Comparison of ENCODE assay signal across 11 cellular contexts in the genomic region with DNA sequence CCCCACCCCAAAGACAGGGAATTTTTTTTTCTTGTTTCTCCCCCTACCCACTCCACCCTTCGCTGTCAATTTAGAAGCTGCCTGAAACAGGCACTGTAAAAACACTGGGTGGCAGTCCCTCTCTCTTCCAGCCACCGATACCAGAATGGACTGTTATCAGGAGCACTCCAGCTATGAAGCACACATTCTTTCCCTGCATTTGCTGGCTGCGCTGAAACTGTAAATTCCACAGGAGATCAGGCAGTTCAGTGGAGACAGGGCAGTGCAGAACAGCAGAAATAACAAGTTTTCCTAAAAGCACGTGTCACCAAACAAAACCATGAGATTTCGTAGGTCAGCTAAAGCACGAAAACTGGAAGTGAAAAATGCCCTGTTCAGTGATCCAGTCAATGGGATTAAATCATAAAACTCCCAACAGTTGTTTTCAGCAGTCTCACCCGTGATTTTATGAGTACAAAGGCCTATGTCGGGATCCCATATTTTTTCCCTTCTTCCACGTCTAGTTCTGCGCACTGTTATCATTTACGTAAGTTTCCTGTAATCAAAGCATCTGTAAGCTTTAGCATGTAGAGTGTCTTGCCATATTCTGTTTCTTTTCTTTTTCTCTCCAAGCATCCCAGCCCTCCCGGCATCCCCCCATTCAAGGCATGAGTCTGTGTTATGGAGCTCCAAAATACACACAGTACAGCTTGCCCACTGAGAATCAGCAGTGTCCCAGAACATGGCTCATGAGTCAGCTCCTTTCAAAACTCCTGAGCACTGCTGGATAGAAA.
DNase-seq lines count a peak whose midpoint lies in the region; ATAC-seq and TF ChIP-seq lines count a peak whose summit lies in the region.
"Had no signal": no experiment of that assay in that cellular context is flagged by ENCODE, and none has a peak within 500 bp of the region (broad histone marks: within the 10 kb centered on the region; RNA-seq: fewer than 3 reads in every experiment).

No MANE protein-coding gene starts in this region.

- peak overlapping the region; percentile 73 for H3K27ac ChIP-seq in left ventricle myocardium inferior (replicated peaks)

- intact Hi-C loops in left ventricle myocardium inferior (cut with micrococcal nuclease), result no loop called here

- peak overlapping the region; percentile 81 for H3K27ac Mint-ChIP-seq in neural crest cell (ENCODE audit: unreplicated experiment)
- H3K27ac Mint-ChIP-seq in activated naive CD4-positive, alpha-beta T cell treated with anti-CD3 and anti-CD28 coated beads, Interleukin-2, amount 10 ng/mL, durations not matched to agents 7 days and 5 days, result no peak overlapping the region
- H3K27ac Mint-ChIP-seq: activated naive CD8-positive, alpha-beta T cell treated with anti-CD3 and anti-CD28 coated beads, Interleukin-2, amount 10 ng/mL, durations not matched to agents 7 days and 5 days had no signal

- no peak for ATAC-seq in GM19467 (IDR thresholded peaks at IDR 0.05; ENCODE audit: unreplicated experiment)
- ATAC-seq: activated CD4-positive, CD25-positive, alpha-beta regulatory T cell treated with anti-CD3 and anti-CD28 coated beads, Interleukin-2, amount 50 U/mL, for 24 hours had no signal

- H3K4me3 ChIP-seq in left ventricle myocardium inferior, result peak overlapping the region; percentile 39

- DNase-seq in Caki2 (ENCODE audit: low read depth), result peak; percentile 45
- DNase-seq in amniotic epithelial cell (ENCODE audit: low read depth), result peak; percentile 81
- DNase-seq in left ventricle myocardium inferior, result peak; percentile 20
- DNase-seq in neural crest cell (ENCODE audit: low read depth, low spot score), result no peak
- no peak for DNase-seq in activated naive CD4-positive, alpha-beta T cell treated with anti-CD3 and anti-CD28 coated beads, Interleukin-2, amount 10 ng/mL, durations not matched to agents 7 days and 5 days
- DNase-seq in NCI-H446 (lab: John Stamatoyannopoulos, UW), result no peak
- DNase-seq in DMS153 treated with DMSO at 0.1 percent for 48 hours (lab: John Stamatoyannopoulos, UW; ENCODE audit: unreplicated experiment), result no peak
- DNase-seq: activated naive CD8-positive, alpha-beta T cell treated with anti-CD3 and anti-CD28 coated beads, Interleukin-2, amount 10 ng/mL, durations not matched to agents 7 days and 5 days; MM.1S had no signal

- TF ChIP-seq CTCF in left ventricle myocardium inferior (IDR thresholded peaks at IDR 0.05; ENCODE audit: borderline replicate concordance) (peak; percentile 56), neural crest cell (conservative IDR thresholded peaks at IDR 0.05) (no peak)

- H3K4me1 ChIP-seq in left ventricle myocardium inferior, result peaks cover 14% of the 10 kb centered on the region

- CTCF ChIA-PET in activated naive CD4-positive, alpha-beta T cell treated with anti-CD3 and anti-CD28 coated beads, Interleukin-2, amount 10 ng/mL, durations not matched to agents 7 days and 5 days (lab: Charles Lee), result no interaction called here

- no peaks in the 10 kb centered on the region for H3K27me3 Mint-ChIP-seq in neural crest cell (ENCODE audit: low read depth)
- no peaks in the 10 kb centered on the region for H3K27me3 Mint-ChIP-seq in activated naive CD4-positive, alpha-beta T cell treated with anti-CD3 and anti-CD28 coated beads, Interleukin-2, amount 10 ng/mL, durations not matched to agents 7 days and 5 days
- H3K27me3 Mint-ChIP-seq: activated naive CD8-positive, alpha-beta T cell treated with anti-CD3 and anti-CD28 coated beads, Interleukin-2, amount 10 ng/mL, durations not matched to agents 7 days and 5 days had no signal

- H3K36me3 Mint-ChIP-seq in neural crest cell (ENCODE audit: low read depth), result no peaks in the 10 kb centered on the region
- H3K36me3 Mint-ChIP-seq in activated naive CD4-positive, alpha-beta T cell treated with anti-CD3 and anti-CD28 coated beads, Interleukin-2, amount 10 ng/mL, durations not matched to agents 7 days and 5 days, result no peaks in the 10 kb centered on the region
- H3K36me3 Mint-ChIP-seq: activated naive CD8-positive, alpha-beta T cell treated with anti-CD3 and anti-CD28 coated beads, Interleukin-2, amount 10 ng/mL, durations not matched to agents 7 days and 5 days had no signal

- no peak overlapping the region for H3K4me3 Mint-ChIP-seq in neural crest cell
- H3K4me3 Mint-ChIP-seq in activated naive CD4-positive, alpha-beta T cell treated with anti-CD3 and anti-CD28 coated beads, Interleukin-2, amount 10 ng/mL, durations not matched to agents 7 days and 5 days, result no peak overlapping the region
- H3K4me3 Mint-ChIP-seq: activated naive CD8-positive, alpha-beta T cell treated with anti-CD3 and anti-CD28 coated beads, Interleukin-2, amount 10 ng/mL, durations not matched to agents 7 days and 5 days had no signal

- peaks cover 14% of the 10 kb centered on the region for H3K4me1 Mint-ChIP-seq in neural crest cell
- H3K4me1 Mint-ChIP-seq in activated naive CD4-positive, alpha-beta T cell treated with anti-CD3 and anti-CD28 coated beads, Interleukin-2, amount 10 ng/mL, durations not matched to agents 7 days and 5 days, result no peaks in the 10 kb centered on the region
- H3K4me1 Mint-ChIP-seq: activated naive CD8-positive, alpha-beta T cell treated with anti-CD3 and anti-CD28 coated beads, Interleukin-2, amount 10 ng/mL, durations not matched to agents 7 days and 5 days had no signal

- no peaks in the 10 kb centered on the region for H3K36me3 ChIP-seq in left ventricle myocardium inferior

- H3K9me3 ChIP-seq in left ventricle myocardium inferior (replicated peaks), result no peaks in the 10 kb centered on the region

- no peaks in the 10 kb centered on the region for H3K9me3 Mint-ChIP-seq in neural crest cell
- peaks cover 3% of the 10 kb centered on the region for H3K9me3 Mint-ChIP-seq in activated naive CD4-positive, alpha-beta T cell treated with anti-CD3 and anti-CD28 coated beads, Interleukin-2, amount 10 ng/mL, durations not matched to agents 7 days and 5 days
- H3K9me3 Mint-ChIP-seq: activated naive CD8-positive, alpha-beta T cell treated with anti-CD3 and anti-CD28 coated beads, Interleukin-2, amount 10 ng/mL, durations not matched to agents 7 days and 5 days had no signal

- in situ Hi-C loops in Caki2 (cut with HindIII; ENCODE audit: low pct_unique_long_range_greater_than_20kb, low sequenced_read_pairs), result no loop called here

- no peaks in the 10 kb centered on the region for H3K27me3 ChIP-seq in left ventricle myocardium inferior (ENCODE audit: low read depth)

Comparison
In these comparisons a context has a peak if more than half of its experiments do, and no peak if none do; other contexts are left out.
1. DNase-seq: peak in Caki2 (single experiment), amniotic epithelial cell (single experiment) and left ventricle myocardium inferior (single experiment); none in neural crest cell (single experiment), activated naive CD4-positive, alpha-beta T cell treated with anti-CD3 and anti-CD28 coated beads, Interleukin-2, amount 10 ng/mL, durations not matched to agents 7 days and 5 days (single experiment), NCI-H446 (0 of 2) and DMS153 treated with DMSO at 0.1 percent for 48 hours (single experiment).